In the genomic region with DNA sequence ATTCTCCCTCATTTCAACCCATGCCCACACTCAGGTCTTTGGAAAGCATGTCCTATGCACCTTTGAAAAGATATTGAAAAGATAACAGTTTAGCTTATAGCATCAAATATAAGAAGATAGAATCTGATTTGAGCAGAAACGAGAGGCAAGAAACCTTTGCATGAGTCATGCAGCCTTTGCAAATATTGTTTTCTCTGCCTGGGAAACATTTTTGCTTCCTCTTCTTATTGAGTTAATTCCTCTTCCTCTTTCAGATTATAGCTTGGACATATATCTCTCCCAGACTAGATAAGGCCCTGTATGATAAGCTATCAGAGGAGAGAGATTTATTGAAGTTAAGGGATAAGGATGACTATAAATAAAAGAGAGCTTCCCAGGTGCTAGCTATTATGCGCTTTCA, we compare ENCODE assay signal across 31 cellular contexts. TPM values are rescaled to one million over a fixed set of nuclear protein-coding genes. Genes with fewer than 3 reads are reported as not detected.
DNase-seq lines count a peak whose midpoint lies in the region; ATAC-seq, FAIRE-seq and TF ChIP-seq lines count a peak whose summit lies in the region.
"Had no signal": no experiment of that assay in that cellular context is flagged by ENCODE, and none has a peak within 500 bp of the region (broad histone marks: within the 10 kb centered on the region; RNA-seq: fewer than 3 reads in every experiment).

No MANE protein-coding gene starts in this region.

- peaks cover 6 to 7% of the 10 kb centered on the region in 2 donors for H3K9me3 Mint-ChIP-seq in activated naive CD4-positive, alpha-beta T cell treated with anti-CD3 and anti-CD28 coated beads, Interleukin-2, amount 50 U/mL, for 72 hours

- H3K27me3 ChIP-seq in bronchial epithelial cell (ENCODE audit: control insufficient read depth, insufficient read depth, low read length) (no peaks in the 10 kb centered on the region), neutrophil (no peaks in the 10 kb centered on the region)
- H3K27me3 ChIP-seq: esophagus muscularis mucosa, gastrocnemius medialis, hepatocyte, sigmoid colon had no signal

- no peaks in the 10 kb centered on the region for H3K36me3 ChIP-seq in bronchial epithelial cell (ENCODE audit: control insufficient read depth, insufficient read depth, low read length)
- H3K36me3 ChIP-seq in neutrophil = no peaks in the 10 kb centered on the region
- H3K36me3 ChIP-seq: esophagus muscularis mucosa, gastrocnemius medialis, left ventricle myocardium inferior, sigmoid colon, thoracic aorta had no signal

- H3K36me3 Mint-ChIP-seq in activated naive CD4-positive, alpha-beta T cell treated with anti-CD3 and anti-CD28 coated beads, Interleukin-2, amount 50 U/mL, for 72 hours = no peaks in the 10 kb centered on the region
- H3K36me3 Mint-ChIP-seq: CD4-positive, CD25-positive, alpha-beta regulatory T cell; immature natural killer cell had no signal

- H3K27ac Mint-ChIP-seq in activated naive CD4-positive, alpha-beta T cell treated with anti-CD3 and anti-CD28 coated beads, Interleukin-2, amount 50 U/mL, for 72 hours = no peak overlapping the region
- H3K27ac Mint-ChIP-seq: immature natural killer cell had no signal

- no peak for FAIRE-seq in bronchial epithelial cell (lab: Jason Lieb, UNC)
- FAIRE-seq: colon, GM18507, H1 had no signal

- peak; percentile 8 for DNase-seq in DMS53 treated with DMSO at 0.1 percent for 48 hours (lab: John Stamatoyannopoulos, UW; ENCODE audit: unreplicated experiment)
- peak; percentile 45 for DNase-seq in NOMO-1 treated with dmso at 0.1 percent for 144 hours (lab: John Stamatoyannopoulos, UW; ENCODE audit: unreplicated experiment)
- DNase-seq in bronchial epithelial cell (ENCODE audit: low read depth) = peak; percentile 18
- no peak for DNase-seq in activated naive CD4-positive, alpha-beta T cell treated with anti-CD3 and anti-CD28 coated beads, Interleukin-2, amount 50 U/mL, for 72 hours (ENCODE audit: low spot score in 2 of 2)
- DNase-seq in hippocampal formation (lab: John Stamatoyannopoulos, UW) = no peak
- DNase-seq: activated naive CD4-positive, alpha-beta T cell; activated T-cell treated with anti-CD3 and anti-CD28 coated beads, Interleukin-2, amount 50 U/mL, for 48 hours; amniotic stem cell; CD4-positive, CD25-positive, alpha-beta regulatory T cell; effector memory CD4-positive, alpha-beta T cell; gastrocnemius medialis; GDM1; immature natural killer cell; left ventricle myocardium inferior; NCI-H1048; NCI-H1694 treated with DMSO at 0.1 percent for 48 hours; PC-9; SHP77; sigmoid colon; stimulated activated naive CD8-positive, alpha-beta T cell treated with anti-CD3 and anti-CD28 coated beads, Interleukin-15, Interleukin-2, amounts not matched to agents 100 U/mL and 50 U/mL, for 24 hours had no signal

- ATAC-seq in HG03439 (IDR thresholded peaks at IDR 0.05; ENCODE audit: unreplicated experiment) (no peak), GM21737 (IDR thresholded peaks at IDR 0.05; ENCODE audit: unreplicated experiment) (no peak)
- no peak for ATAC-seq in activated naive CD4-positive, alpha-beta T cell treated with anti-CD3 and anti-CD28 coated beads, Interleukin-2, amount 50 U/mL, for 72 hours
- ATAC-seq: gastrocnemius medialis; stimulated activated naive CD8-positive, alpha-beta T cell treated with anti-CD3 and anti-CD28 coated beads, Interleukin-15, Interleukin-2, amounts not matched to agents 100 U/mL and 50 U/mL, for 24 hours had no signal

- H3K9me3 ChIP-seq in neutrophil = no peaks in the 10 kb centered on the region
- H3K9me3 ChIP-seq: gastrocnemius medialis had no signal

- H3K4me3 ChIP-seq in bronchial epithelial cell (ENCODE audit: low read depth, low read length) (no peak overlapping the region), neutrophil (ENCODE audit: low read depth in 1 of 2, low read length in 1 of 2) (no peak overlapping the region)
- H3K4me3 ChIP-seq: esophagus muscularis mucosa, gastrocnemius medialis, hepatocyte, left ventricle myocardium inferior, PC-9, sigmoid colon, thoracic aorta had no signal

- TF ChIP-seq CTCF in bronchial epithelial cell (IDR thresholded peaks at IDR 0.05; ENCODE audit: insufficient read depth, low read length, severe bottlenecking) (no peak), neutrophil (IDR thresholded peaks at IDR 0.05) (no peak)

- peak overlapping the region; percentile 28 for H3K27ac ChIP-seq in neutrophil
- H3K27ac ChIP-seq: esophagus muscularis mucosa, gastrocnemius medialis, hepatocyte, KMS-11, left ventricle myocardium inferior, PC-9, sigmoid colon, thoracic aorta had no signal

- H3K4me1 ChIP-seq in neutrophil (ENCODE audit: control insufficient read depth in 1 of 2, insufficient read depth in 1 of 2, low read depth in 1 of 2, low read length in 1 of 2) = peaks cover 5 to 6% of the 10 kb centered on the region in 2 experiments
- H3K4me1 ChIP-seq: gastrocnemius medialis, sigmoid colon had no signal

RNA-seq across cellular contexts. Expression of a gene that starts 46.1 kb away (rescaled TPM):
- total RNA-seq in bronchial epithelial cell = 0.51 and 1.6 TPM in 2 replicates
- under 1 TPM in 1 of 2 donors, not detected in 1; 0.05 TPM for total RNA-seq in activated naive CD4-positive, alpha-beta T cell treated with anti-CD3 and anti-CD28 coated beads, Interleukin-2, amount 50 U/mL, for 72 hours
- total RNA-seq: PC-9; T-helper 1 cell treated with Interleukin-12 subunit alpha and Interleukin-12 subunit beta and Interleukin-4 antibody, amounts not matched to agents 30 ng/mL and 1 ng/mL, for 36 hours had no signal

RNA-seq across cellular contexts. Expression of a gene that starts 48.2 kb away (rescaled TPM):
- not detected in 2 replicates for total RNA-seq in bronchial epithelial cell
- total RNA-seq in activated naive CD4-positive, alpha-beta T cell treated with anti-CD3 and anti-CD28 coated beads, Interleukin-2, amount 50 U/mL, for 72 hours = not detected
- total RNA-seq: CD4-positive, CD25-positive, alpha-beta regulatory T cell; H1; left ventricle myocardium inferior; PC-9; T-helper 1 cell treated with Interleukin-12 subunit alpha and Interleukin-12 subunit beta and Interleukin-4 antibody, amounts not matched to agents 30 ng/mL and 1 ng/mL, for 36 hours had no signal

Comparison
In these comparisons a context has a peak if more than half of its experiments do, and no peak if none do; other contexts are left out.
1. DNase-seq: peak in DMS53 treated with DMSO at 0.1 percent for 48 hours (single experiment), NOMO-1 treated with dmso at 0.1 percent for 144 hours (single experiment) and bronchial epithelial cell (single experiment); none in activated naive CD4-positive, alpha-beta T cell treated with anti-CD3 and anti-CD28 coated beads, Interleukin-2, amount 50 U/mL, for 72 hours (0 of 2) and hippocampal formation (0 of 2).